Comparison of ENCODE assay signal across 8 cellular contexts in the genomic region with DNA sequence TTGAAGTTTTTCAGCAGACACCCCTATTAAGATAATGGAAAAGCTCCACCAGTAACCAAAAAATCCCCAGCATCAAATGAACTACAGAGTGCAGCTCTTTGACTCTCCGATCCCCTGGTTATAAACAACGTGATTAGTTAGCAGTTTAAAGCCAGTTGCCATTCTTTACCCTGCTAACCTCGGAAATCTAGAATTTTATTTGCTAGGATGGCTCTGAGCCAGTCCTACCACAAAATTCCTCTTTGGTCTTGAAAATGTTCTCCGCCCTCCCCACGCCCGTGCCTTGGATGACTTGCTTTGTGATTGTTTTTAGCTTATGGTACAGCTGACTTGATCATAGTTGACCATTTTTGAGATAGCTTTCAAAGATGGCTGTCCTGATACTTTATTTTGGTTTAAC. TPM values are rescaled to one million over a fixed set of nuclear protein-coding genes. Genes with fewer than 3 reads are reported as not detected.
DNase-seq lines count a peak whose midpoint lies in the region; ATAC-seq lines count a peak whose summit lies in the region.

No MANE protein-coding gene starts in this region.

- peak overlapping the region; percentile 98 for H3K4me3 Mint-ChIP-seq in activated naive CD8-positive, alpha-beta T cell treated with anti-CD3 and anti-CD28 coated beads, Interleukin-2, amount 10 ng/mL, durations not matched to agents 7 days and 5 days
- H3K4me3 Mint-ChIP-seq in immature natural killer cell = peak overlapping the region; percentile 94 to 97 (median 96)

- peaks cover 6 to 13% (median 9%) of the 10 kb centered on the region in 5 donors for H3K36me3 ChIP-seq in subcutaneous abdominal adipose tissue (ENCODE audit: control insufficient read depth in 5 of 5, insufficient read depth in 5 of 5, low read length in 5 of 5)

- H3K27me3 Mint-ChIP-seq in activated naive CD8-positive, alpha-beta T cell treated with anti-CD3 and anti-CD28 coated beads, Interleukin-2, amount 10 ng/mL, durations not matched to agents 7 days and 5 days = no peaks in the 10 kb centered on the region
- peaks cover 12 to 19% (median 13%) of the 10 kb centered on the region in 3 donors for H3K27me3 Mint-ChIP-seq in immature natural killer cell (ENCODE audit: low read depth in 3 of 3)

- H3K36me3 Mint-ChIP-seq in activated naive CD8-positive, alpha-beta T cell treated with anti-CD3 and anti-CD28 coated beads, Interleukin-2, amount 10 ng/mL, durations not matched to agents 7 days and 5 days = peaks cover 1% of the 10 kb centered on the region
- peaks cover 0 to 4% (median 0%) of the 10 kb centered on the region in 3 donors for H3K36me3 Mint-ChIP-seq in immature natural killer cell

- peak overlapping the region; percentile 69 to 99 (median 94) for H3K9ac ChIP-seq in subcutaneous abdominal adipose tissue (ENCODE audit: low read length in 5 of 5)

- H3K4me3 ChIP-seq in subcutaneous abdominal adipose tissue (ENCODE audit: low read depth in 1 of 5, low read length in 5 of 5) = peak overlapping the region; percentile 94 to 100 (median 98)

- no peaks in the 10 kb centered on the region for H3K9me3 ChIP-seq in subcutaneous abdominal adipose tissue (ENCODE audit: control insufficient read depth in 5 of 5, low read length in 5 of 5)

- peak overlapping the region; percentile 98 for H3K27ac ChIP-seq in subcutaneous abdominal adipose tissue (ENCODE audit: low read depth, low read length)

- POLR2A ChIA-PET in activated naive CD8-positive, alpha-beta T cell treated with anti-CD3 and anti-CD28 coated beads, Interleukin-2, amount 10 ng/mL, durations not matched to agents 7 days and 5 days (lab: Charles Lee) = interaction anchor here (0.6 to 3.7 kb wide), 14 partner anchors 7 to 594 kb away, joined by 3 to 43 read pairs (median 16); a partner anchor contains a TSS

- no peak for ATAC-seq in activated naive CD8-positive, alpha-beta T cell treated with anti-CD3 and anti-CD28 coated beads, Interleukin-2, amount 10 ng/mL, durations not matched to agents 7 days and 5 days (ENCODE audit: low read depth)

- in situ Hi-C loops in ACHN (cut with HindIII; ENCODE audit: low pct_ligation_motif_present, low pct_unique_long_range_greater_than_20kb, low sequenced_read_pairs) = no loop called here

- H3K27ac Mint-ChIP-seq in activated naive CD8-positive, alpha-beta T cell treated with anti-CD3 and anti-CD28 coated beads, Interleukin-2, amount 10 ng/mL, durations not matched to agents 7 days and 5 days = peak overlapping the region; percentile 100
- peak overlapping the region; percentile 96 to 99 (median 98) for H3K27ac Mint-ChIP-seq in immature natural killer cell

- no peaks in the 10 kb centered on the region for H3K9me3 Mint-ChIP-seq in activated naive CD8-positive, alpha-beta T cell treated with anti-CD3 and anti-CD28 coated beads, Interleukin-2, amount 10 ng/mL, durations not matched to agents 7 days and 5 days
- no peaks in the 10 kb centered on the region for H3K9me3 Mint-ChIP-seq in immature natural killer cell

- peak; percentile 54 for DNase-seq in ACHN
- DNase-seq in HK-2 (ENCODE audit: unreplicated experiment) = peak; percentile 31
- no peak for DNase-seq in activated naive CD8-positive, alpha-beta T cell treated with anti-CD3 and anti-CD28 coated beads, Interleukin-2, amount 10 ng/mL, durations not matched to agents 7 days and 5 days
- DNase-seq in immature natural killer cell = no peak
- DNase-seq in MV-4-11 (lab: John Stamatoyannopoulos, UW) = no peak
- DNase-seq in SIG-M5 treated with dmso at 0.1 percent for 504 hours (lab: John Stamatoyannopoulos, UW; ENCODE audit: unreplicated experiment) = no peak
- DNase-seq in NCI-H774 (lab: John Stamatoyannopoulos, UW) = no peak

- peaks cover 13 to 34% (median 33%) of the 10 kb centered on the region in 5 donors for H3K4me1 ChIP-seq in subcutaneous abdominal adipose tissue (ENCODE audit: control insufficient read depth in 5 of 5, insufficient read depth in 5 of 5, low read length in 5 of 5)

- peaks cover 26% of the 10 kb centered on the region for H3K4me1 Mint-ChIP-seq in activated naive CD8-positive, alpha-beta T cell treated with anti-CD3 and anti-CD28 coated beads, Interleukin-2, amount 10 ng/mL, durations not matched to agents 7 days and 5 days
- H3K4me1 Mint-ChIP-seq in immature natural killer cell = peaks cover 27 to 42% of the 10 kb centered on the region in 2 donors

- H3K27me3 ChIP-seq in subcutaneous abdominal adipose tissue (ENCODE audit: control insufficient read depth in 5 of 5, insufficient read depth in 4 of 5, low read length in 5 of 5) = no peaks in the 10 kb centered on the region

RNA-seq across cellular contexts. Expression of a gene that starts 1.2 kb away (rescaled TPM):
- 10 to 100 TPM; 43.6 to 44.1 TPM for total RNA-seq in activated naive CD8-positive, alpha-beta T cell treated with anti-CD3 and anti-CD28 coated beads, Interleukin-2, amount 10 ng/mL, durations not matched to agents 7 days and 5 days
- polyA plus RNA-seq in immature natural killer cell = 10 to 100 TPM; 61.3 to 68.1 (median 63.8) TPM

Comparison
In these comparisons a context has a peak if more than half of its experiments do, and no peak if none do; other contexts are left out.
1. DNase-seq: peak in ACHN (single experiment) and HK-2 (single experiment); none in activated naive CD8-positive, alpha-beta T cell treated with anti-CD3 and anti-CD28 coated beads, Interleukin-2, amount 10 ng/mL, durations not matched to agents 7 days and 5 days (single experiment), immature natural killer cell (0 of 3), MV-4-11 (single experiment), SIG-M5 treated with dmso at 0.1 percent for 504 hours (single experiment) and NCI-H774 (single experiment).